Comparison of ENCODE assay signal across 15 cellular contexts in the genomic region with DNA sequence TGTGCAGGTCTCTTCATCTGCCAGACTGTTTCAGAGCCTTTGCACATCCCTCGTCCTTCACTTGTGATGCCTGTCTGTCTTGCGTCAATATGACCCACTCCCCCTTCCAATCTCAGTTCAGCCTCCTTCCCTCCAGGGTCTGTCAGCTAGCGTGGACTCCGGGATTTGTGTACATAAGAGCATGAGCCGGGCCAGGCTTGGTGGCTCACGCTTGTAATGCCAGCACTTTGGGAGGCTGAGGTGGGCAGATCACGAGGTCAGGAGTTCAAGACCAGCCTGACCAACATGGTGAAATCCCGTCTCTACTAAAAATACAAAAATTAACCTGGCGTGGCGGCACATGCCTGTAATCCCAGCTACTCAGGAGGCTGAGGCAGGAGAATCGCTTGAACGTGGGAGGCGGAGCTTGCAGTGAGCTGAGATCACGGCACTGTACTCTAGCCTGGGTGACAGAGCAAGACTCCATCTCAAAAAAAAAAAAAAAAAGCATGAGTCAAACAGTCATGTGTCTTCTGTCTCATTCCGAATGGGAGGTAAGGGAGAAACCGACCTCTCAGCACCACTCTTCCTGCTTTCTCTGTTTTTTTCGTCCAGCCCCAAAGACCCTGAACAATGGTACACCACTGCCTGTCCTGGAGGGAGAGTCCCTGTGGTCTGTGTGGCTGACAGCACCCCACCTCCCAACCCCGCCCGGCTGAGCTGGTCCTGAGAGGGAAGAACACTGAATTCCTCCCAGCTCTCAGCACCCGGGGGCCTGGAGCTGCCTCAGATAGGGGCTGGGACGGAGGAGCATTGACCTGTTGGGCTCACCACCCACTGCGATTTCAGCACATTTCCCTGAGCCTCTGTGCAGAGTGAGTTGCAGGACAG. TPM values are rescaled to one million over a fixed set of nuclear protein-coding genes. Genes with fewer than 3 reads are reported as not detected.
A peak's percentile ranks its signal among the peaks of the same experiment; 100 is the strongest.
DNase-seq lines count a peak whose midpoint lies in the region; ATAC-seq, FAIRE-seq and TF ChIP-seq lines count a peak whose summit lies in the region.
"Had no signal": no experiment of that assay in that cellular context is flagged by ENCODE, and none has a peak within 500 bp of the region (broad histone marks: within the 10 kb centered on the region; RNA-seq: fewer than 3 reads in every experiment).

No MANE protein-coding gene starts in this region.

- no peaks in the 10 kb centered on the region for H3K27me3 Mint-ChIP-seq in activated naive CD8-positive, alpha-beta T cell treated with anti-CD3 and anti-CD28 coated beads, Interleukin-2, amount 50 U/mL, for 24 hours

- TF ChIP-seq POLR2A in HepG2 (IDR thresholded peaks at IDR 0.05; ENCODE audit: insufficient read depth in 1 of 2, low read depth in 2 of 2, low read length in 2 of 2), result no peak

- H3K27ac Mint-ChIP-seq in activated naive CD8-positive, alpha-beta T cell treated with anti-CD3 and anti-CD28 coated beads, Interleukin-2, amount 50 U/mL, for 24 hours, result peak overlapping the region; percentile 79

- no peak for TF ChIP-seq CTCF in liver (IDR thresholded peaks at IDR 0.05; ENCODE audit: low read depth, low read length, missing input control)
- no peak for TF ChIP-seq CTCF in HepG2 (CRISPR knock-in tag; IDR thresholded peaks at IDR 0.05)
- no peak for TF ChIP-seq CTCF in lower lobe of right lung (IDR thresholded peaks at IDR 0.05)
- TF ChIP-seq CTCF in ascending aorta (IDR thresholded peaks at IDR 0.05), result no peak

- no peak overlapping the region for H2AFZ ChIP-seq in HepG2 (ENCODE audit: low read length)

- no TSS peak for BruUV-seq in HepG2 (replicated peaks; lab: Mats Ljungman, UMichigan)

- no peak overlapping the region for H3K4me2 ChIP-seq in HepG2 (ENCODE audit: low read depth, low read length)
- H3K4me2 ChIP-seq: KMS-11 had no signal

- H3K36me3 Mint-ChIP-seq in activated naive CD8-positive, alpha-beta T cell treated with anti-CD3 and anti-CD28 coated beads, Interleukin-2, amount 50 U/mL, for 24 hours (ENCODE audit: low read depth), result no peaks in the 10 kb centered on the region

- H3K27me3 ChIP-seq in liver (ENCODE audit: control insufficient read depth in 4 of 4, insufficient read depth in 4 of 4, low read length in 3 of 4) (no peaks in the 10 kb centered on the region), HepG2 (ENCODE audit: control insufficient read depth in 1 of 2, insufficient read depth in 2 of 2, low read length in 2 of 2) (peaks cover 4 to 47% of the 10 kb centered on the region in 2 experiments; a peak in 4 of 5 replicates), lower lobe of right lung (ENCODE audit: low read depth) (no peaks in the 10 kb centered on the region), ascending aorta (no peaks in the 10 kb centered on the region)

- H3K4me3 Mint-ChIP-seq in activated naive CD8-positive, alpha-beta T cell treated with anti-CD3 and anti-CD28 coated beads, Interleukin-2, amount 50 U/mL, for 24 hours, result peak overlapping the region; percentile 14

- no peaks in the 10 kb centered on the region for H4K20me1 ChIP-seq in HepG2 (ENCODE audit: insufficient read depth, low read length)

- H3K4me1 ChIP-seq in liver (ENCODE audit: control insufficient read depth in 4 of 4, insufficient read depth in 4 of 4, low read length in 3 of 4), result peaks cover 0 to 14% (median 3%) of the 10 kb centered on the region in 4 donors
- no peaks in the 10 kb centered on the region for H3K4me1 ChIP-seq in HepG2 (ENCODE audit: insufficient read depth, low read length)
- peaks cover 19% of the 10 kb centered on the region for H3K4me1 ChIP-seq in lower lobe of right lung
- no peaks in the 10 kb centered on the region for H3K4me1 ChIP-seq in ascending aorta
- H3K4me1 ChIP-seq: SJCRH30 had no signal

- CTCF ChIA-PET in HepG2 (lab: Yijun Ruan, JAX; ENCODE audit: low intra/inter-chr PET ratio, low total read pairs), result no interaction called here

- DNase-seq in HepG2 (ENCODE audit: low spot score) (no peak), lower lobe of right lung (peak; percentile 52), ascending aorta (ENCODE audit: low spot score in 2 of 2) (no peak), dedifferentiated amniotic fluid mesenchymal stem cell (ENCODE audit: extremely low spot score) (no peak)
- DNase-seq in activated naive CD8-positive, alpha-beta T cell treated with anti-CD3 and anti-CD28 coated beads, Interleukin-2, amount 50 U/mL, for 24 hours, result no peak
- DNase-seq: central memory CD4-positive, alpha-beta T cell; NCI-H446; SJCRH30 had no signal

- in situ Hi-C loops in HepG2 (cut with HindIII; ENCODE audit: extremely low pct_ligation_motif_present, low pct_unique_long_range_greater_than_20kb), result no loop called here

- peak overlapping the region; percentile 58 to 69 for H3K27ac ChIP-seq in liver (ENCODE audit: low read depth in 1 of 2, low read length in 2 of 2)
- no peak overlapping the region for H3K27ac ChIP-seq in HepG2 (ENCODE audit: extremely low read length, insufficient read depth, low read length)
- H3K27ac ChIP-seq in lower lobe of right lung, result peak overlapping the region; percentile 80
- H3K27ac ChIP-seq in ascending aorta, result peak overlapping the region in 1 of 2 donors; percentile 6
- H3K27ac ChIP-seq: C4-2B, KMS-11, SJCRH30 had no signal

- H3K79me2 ChIP-seq in HepG2 (ENCODE audit: insufficient read depth, low read length), result no peaks in the 10 kb centered on the region

- no peak for FAIRE-seq in HepG2 (lab: Jason Lieb, UNC)
- FAIRE-seq: frontal cortex had no signal

- intact Hi-C loops in HepG2 (cut with micrococcal nuclease; ENCODE audit: unreplicated experiment) (no loop called here), lower lobe of right lung (cut with DNase I) (no loop called here), ascending aorta (cut with DNase I) (no loop called here)

- WGBS in liver, result 63% methylated on average over 22 of the region's 22 CpGs
- WGBS in HepG2 (ENCODE audit: low lambda C conversion rate), result 12% methylated on average over 21 of the region's 22 CpGs

- ATAC-seq in HepG2 (no peak), lower lobe of right lung (peak in 1 of 2 donors; percentile 41), GM21390 (IDR thresholded peaks at IDR 0.05; ENCODE audit: unreplicated experiment) (no peak), GM18520 (IDR thresholded peaks at IDR 0.05; ENCODE audit: unreplicated experiment) (no peak)
- ATAC-seq in activated naive CD8-positive, alpha-beta T cell treated with anti-CD3 and anti-CD28 coated beads, Interleukin-2, amount 50 U/mL, for 24 hours, result peak; percentile 20

- H3K9ac ChIP-seq in liver (ENCODE audit: low read depth in 1 of 2, low read length in 2 of 2) (no peak overlapping the region), HepG2 (ENCODE audit: insufficient read depth, low read depth, low read length) (no peak overlapping the region)
- H3K9ac ChIP-seq: KMS-11 had no signal

- no peaks in the 10 kb centered on the region for H3K36me3 ChIP-seq in liver (ENCODE audit: control insufficient read depth in 4 of 4, insufficient read depth in 3 of 4, low read depth in 1 of 4, low read length in 3 of 4)
- no peaks in the 10 kb centered on the region for H3K36me3 ChIP-seq in HepG2 (replicated peaks in 1 of 2; ENCODE audit: control insufficient read depth in 1 of 2, insufficient read depth in 2 of 2, low read length in 2 of 2)
- no peaks in the 10 kb centered on the region for H3K36me3 ChIP-seq in lower lobe of right lung
- no peaks in the 10 kb centered on the region for H3K36me3 ChIP-seq in ascending aorta
- H3K36me3 ChIP-seq: SJCRH30 had no signal

- TF ChIP-seq EP300 in HepG2 (IDR thresholded peaks at IDR 0.05; ENCODE audit: low read depth in 2 of 2, low read length in 2 of 2) (no peak), HepG2 (CRISPR knock-in tag; IDR thresholded peaks at IDR 0.05; ENCODE audit: borderline replicate concordance) (no peak)

- H3K9me3 ChIP-seq in liver (ENCODE audit: control insufficient read depth in 4 of 4, low read length in 3 of 4) (no peaks in the 10 kb centered on the region), HepG2 (ENCODE audit: low read length) (no peaks in the 10 kb centered on the region), lower lobe of right lung (no peaks in the 10 kb centered on the region), ascending aorta (no peaks in the 10 kb centered on the region)
- H3K9me3 ChIP-seq: SJCRH30 had no signal

- no peaks in the 10 kb centered on the region for H3K9me3 Mint-ChIP-seq in activated naive CD8-positive, alpha-beta T cell treated with anti-CD3 and anti-CD28 coated beads, Interleukin-2, amount 50 U/mL, for 24 hours

- no peak overlapping the region for H3K4me3 ChIP-seq in liver (ENCODE audit: low read depth in 1 of 3, low read length in 3 of 3)
- H3K4me3 ChIP-seq in HepG2 (replicated peaks in 1 of 3; ENCODE audit: insufficient read depth in 1 of 3, low read depth in 2 of 3, low read length in 3 of 3), result no peak overlapping the region
- peak overlapping the region; percentile 27 for H3K4me3 ChIP-seq in lower lobe of right lung
- no peak overlapping the region for H3K4me3 ChIP-seq in ascending aorta
- H3K4me3 ChIP-seq: SJCRH30 had no signal

- TF ChIP-seq RAD21 in liver (IDR thresholded peaks at IDR 0.05) (no peak), HepG2 (CRISPR knock-in tag; IDR thresholded peaks at IDR 0.05) (no peak)

- POLR2A ChIA-PET in HepG2 (lab: Yijun Ruan, JAX), result no interaction called here

- peaks cover 57% of the 10 kb centered on the region for H3K4me1 Mint-ChIP-seq in activated naive CD8-positive, alpha-beta T cell treated with anti-CD3 and anti-CD28 coated beads, Interleukin-2, amount 50 U/mL, for 24 hours

RNA-seq across cellular contexts. Expression of a gene that starts 2.4 kb away (rescaled TPM):
- total RNA-seq in liver (1 to 10 TPM; 4.8 to 5.4 TPM), HepG2 (2016; rRNA removed; fragmentation: Illumina TruSeq; extraction: Trizol) (not detected in 2 replicates), lower lobe of right lung (24.8 TPM), ascending aorta (0.85 TPM)
- polyA plus RNA-seq in liver (1 to 10 TPM; 3.0 to 4.1 TPM), HepG2 (2011; rRNA removed) (not detected in 2 replicates)
- not detected in 2 replicates for total RNA-seq in HepG2 (2016; cell fraction: cytosol; rRNA removed; fragmentation: Illumina TruSeq; extraction: Trizol; ENCODE audit: low read depth)
- not detected in 2 replicates for total RNA-seq in HepG2 (2016; cell fraction: insoluble cytoplasmic fraction; rRNA removed; fragmentation: Illumina TruSeq; extraction: Trizol)
- not detected in 2 replicates for total RNA-seq in HepG2 (2016; cell fraction: membrane; rRNA removed; fragmentation: Illumina TruSeq; extraction: Trizol)
- total RNA-seq in HepG2 (2016; cell fraction: nucleus; rRNA removed; fragmentation: Illumina TruSeq; extraction: Trizol), result not detected in 2 replicates
- polyA plus RNA-seq in HepG2 (2011; cell fraction: cytosol; rRNA removed), result not detected in 2 replicates
- polyA plus RNA-seq in HepG2 (2011; cell fraction: nucleus; rRNA removed), result 0.14 TPM in 1 of 2 replicates, not detected in the other
- polyA plus RNA-seq in HepG2 (2012), result not detected in 2 replicates
- polyA plus RNA-seq in HepG2 (2016; cell fraction: cytosol; fragmentation: Illumina TruSeq; extraction: Trizol; ENCODE audit: low read depth), result not detected in 2 replicates
- not detected in 2 replicates for polyA plus RNA-seq in HepG2 (2016; cell fraction: insoluble cytoplasmic fraction; fragmentation: Illumina TruSeq; extraction: Trizol; ENCODE audit: low read depth)
- polyA plus RNA-seq in HepG2 (2016; cell fraction: membrane; fragmentation: Illumina TruSeq; extraction: Trizol; ENCODE audit: low read depth), result not detected in 2 replicates
- not detected in 2 replicates for polyA plus RNA-seq in HepG2 (2016; cell fraction: nucleus; fragmentation: Illumina TruSeq; extraction: Trizol; ENCODE audit: insufficient read depth, low read depth)
- polyA minus RNA-seq in HepG2 (2011; rRNA and poly(A)+ RNA removed; ENCODE audit: low replicate concordance), result not detected in 2 replicates
- not detected in 2 replicates for polyA minus RNA-seq in HepG2 (2011; cell fraction: cytosol; rRNA and poly(A)+ RNA removed)
- polyA minus RNA-seq in HepG2 (2011; cell fraction: nucleus; rRNA and poly(A)+ RNA removed), result not detected in 2 replicates
- total RNA-seq: SJCRH30 had no signal

RNA-seq across cellular contexts. Expression of a gene that starts 14.1 kb away (rescaled TPM):
- 1 to 10 TPM; 3.4 to 3.7 TPM for total RNA-seq in liver
- polyA plus RNA-seq in liver, result 1 to 10 TPM in 1 of 2 donors, under 1 TPM in 1; 0.19 to 1.6 TPM
- 1.9 and 2.9 TPM in 2 replicates for total RNA-seq in HepG2 (2016; rRNA removed; fragmentation: Illumina TruSeq; extraction: Trizol)
- total RNA-seq in HepG2 (2016; cell fraction: cytosol; rRNA removed; fragmentation: Illumina TruSeq; extraction: Trizol; ENCODE audit: low read depth), result 0.71 and 1.1 TPM in 2 replicates
- total RNA-seq in HepG2 (2016; cell fraction: insoluble cytoplasmic fraction; rRNA removed; fragmentation: Illumina TruSeq; extraction: Trizol), result 1.9 and 2.5 TPM in 2 replicates
- 0.90 and 1.3 TPM in 2 replicates for total RNA-seq in HepG2 (2016; cell fraction: membrane; rRNA removed; fragmentation: Illumina TruSeq; extraction: Trizol)
- total RNA-seq in HepG2 (2016; cell fraction: nucleus; rRNA removed; fragmentation: Illumina TruSeq; extraction: Trizol), result 1.1 and 1.2 TPM in 2 replicates
- polyA plus RNA-seq in HepG2 (2011; rRNA removed), result 1.9 and 2.5 TPM in 2 replicates
- polyA plus RNA-seq in HepG2 (2011; cell fraction: cytosol; rRNA removed), result 2.2 and 4.4 TPM in 2 replicates
- 3.9 and 5.1 TPM in 2 replicates for polyA plus RNA-seq in HepG2 (2011; cell fraction: nucleus; rRNA removed)
- 1.4 and 1.7 TPM in 2 replicates for polyA plus RNA-seq in HepG2 (2012)
- 0.35 and 0.53 TPM in 2 replicates for polyA plus RNA-seq in HepG2 (2016; cell fraction: cytosol; fragmentation: Illumina TruSeq; extraction: Trizol; ENCODE audit: low read depth)
- polyA plus RNA-seq in HepG2 (2016; cell fraction: insoluble cytoplasmic fraction; fragmentation: Illumina TruSeq; extraction: Trizol; ENCODE audit: low read depth), result 1.9 and 2.1 TPM in 2 replicates
- 0.50 and 0.55 TPM in 2 replicates for polyA plus RNA-seq in HepG2 (2016; cell fraction: membrane; fragmentation: Illumina TruSeq; extraction: Trizol; ENCODE audit: low read depth)
- 1.6 and 2.2 TPM in 2 replicates for polyA plus RNA-seq in HepG2 (2016; cell fraction: nucleus; fragmentation: Illumina TruSeq; extraction: Trizol; ENCODE audit: insufficient read depth, low read depth)
- 3.8 and 8.1 TPM in 2 replicates for polyA minus RNA-seq in HepG2 (2011; rRNA and poly(A)+ RNA removed; ENCODE audit: low replicate concordance)
- 3.1 and 3.4 TPM in 2 replicates for polyA minus RNA-seq in HepG2 (2011; cell fraction: cytosol; rRNA and poly(A)+ RNA removed)
- polyA minus RNA-seq in HepG2 (2011; cell fraction: nucleus; rRNA and poly(A)+ RNA removed), result 2.7 and 3.6 TPM in 2 replicates
- total RNA-seq in lower lobe of right lung, result 8.3 TPM
- total RNA-seq in ascending aorta, result 8.9 TPM

RNA-seq across cellular contexts. Expression of a gene that starts 19.8 kb away (rescaled TPM):
- total RNA-seq in liver (1 to 10 TPM; 3.2 to 4.7 TPM), HepG2 (2016; rRNA removed; fragmentation: Illumina TruSeq; extraction: Trizol) (not detected in 2 replicates), lower lobe of right lung (10.0 TPM), ascending aorta (4.8 TPM)
- polyA plus RNA-seq in liver (1 to 10 TPM; 2.7 to 4.8 TPM), HepG2 (2011; rRNA removed) (0.17 TPM in 1 of 2 replicates, not detected in the other)
- total RNA-seq in HepG2 (2016; cell fraction: cytosol; rRNA removed; fragmentation: Illumina TruSeq; extraction: Trizol; ENCODE audit: low read depth), result not detected in 2 replicates
- not detected in 2 replicates for total RNA-seq in HepG2 (2016; cell fraction: insoluble cytoplasmic fraction; rRNA removed; fragmentation: Illumina TruSeq; extraction: Trizol)
- total RNA-seq in HepG2 (2016; cell fraction: membrane; rRNA removed; fragmentation: Illumina TruSeq; extraction: Trizol), result not detected in 2 replicates
- total RNA-seq in HepG2 (2016; cell fraction: nucleus; rRNA removed; fragmentation: Illumina TruSeq; extraction: Trizol), result not detected in 2 replicates
- polyA plus RNA-seq in HepG2 (2011; cell fraction: cytosol; rRNA removed), result 0.08 TPM in 1 of 2 replicates, not detected in the other
- not detected in 2 replicates for polyA plus RNA-seq in HepG2 (2011; cell fraction: nucleus; rRNA removed)
- not detected in 2 replicates for polyA plus RNA-seq in HepG2 (2012)
- polyA plus RNA-seq in HepG2 (2016; cell fraction: cytosol; fragmentation: Illumina TruSeq; extraction: Trizol; ENCODE audit: low read depth), result not detected in 2 replicates
- polyA plus RNA-seq in HepG2 (2016; cell fraction: insoluble cytoplasmic fraction; fragmentation: Illumina TruSeq; extraction: Trizol; ENCODE audit: low read depth), result not detected in 2 replicates
- not detected in 2 replicates for polyA plus RNA-seq in HepG2 (2016; cell fraction: membrane; fragmentation: Illumina TruSeq; extraction: Trizol; ENCODE audit: low read depth)
- polyA plus RNA-seq in HepG2 (2016; cell fraction: nucleus; fragmentation: Illumina TruSeq; extraction: Trizol; ENCODE audit: insufficient read depth, low read depth), result not detected in 2 replicates
- polyA minus RNA-seq in HepG2 (2011; rRNA and poly(A)+ RNA removed; ENCODE audit: low replicate concordance), result not detected in 2 replicates
- polyA minus RNA-seq in HepG2 (2011; cell fraction: cytosol; rRNA and poly(A)+ RNA removed), result not detected in 2 replicates
- polyA minus RNA-seq in HepG2 (2011; cell fraction: nucleus; rRNA and poly(A)+ RNA removed), result not detected in 2 replicates
- total RNA-seq: lung microvascular endothelial cell, SJCRH30 had no signal

RNA-seq across cellular contexts. Expression of a gene that starts 39.7 kb away (rescaled TPM):
- total RNA-seq in liver, result not detected
- polyA plus RNA-seq in liver, result under 1 TPM in 1 of 2 donors, not detected in 1; 0.06 TPM
- total RNA-seq in HepG2 (2016; rRNA removed; fragmentation: Illumina TruSeq; extraction: Trizol), result not detected in 2 replicates
- not detected in 2 replicates for total RNA-seq in HepG2 (2016; cell fraction: cytosol; rRNA removed; fragmentation: Illumina TruSeq; extraction: Trizol; ENCODE audit: low read depth)
- total RNA-seq in HepG2 (2016; cell fraction: insoluble cytoplasmic fraction; rRNA removed; fragmentation: Illumina TruSeq; extraction: Trizol), result not detected in 2 replicates
- not detected in 2 replicates for total RNA-seq in HepG2 (2016; cell fraction: membrane; rRNA removed; fragmentation: Illumina TruSeq; extraction: Trizol)
- total RNA-seq in HepG2 (2016; cell fraction: nucleus; rRNA removed; fragmentation: Illumina TruSeq; extraction: Trizol), result not detected in 2 replicates
- polyA plus RNA-seq in HepG2 (2011; rRNA removed), result not detected in 2 replicates
- not detected in 2 replicates for polyA plus RNA-seq in HepG2 (2011; cell fraction: cytosol; rRNA removed)
- 0.16 and 0.53 TPM in 2 replicates for polyA plus RNA-seq in HepG2 (2011; cell fraction: nucleus; rRNA removed)
- not detected in 2 replicates for polyA plus RNA-seq in HepG2 (2012)
- not detected in 2 replicates for polyA plus RNA-seq in HepG2 (2016; cell fraction: cytosol; fragmentation: Illumina TruSeq; extraction: Trizol; ENCODE audit: low read depth)
- polyA plus RNA-seq in HepG2 (2016; cell fraction: insoluble cytoplasmic fraction; fragmentation: Illumina TruSeq; extraction: Trizol; ENCODE audit: low read depth), result not detected in 2 replicates
- polyA plus RNA-seq in HepG2 (2016; cell fraction: membrane; fragmentation: Illumina TruSeq; extraction: Trizol; ENCODE audit: low read depth), result not detected in 2 replicates
- polyA plus RNA-seq in HepG2 (2016; cell fraction: nucleus; fragmentation: Illumina TruSeq; extraction: Trizol; ENCODE audit: insufficient read depth, low read depth), result not detected in 2 replicates
- 0.40 TPM in 1 of 2 replicates, not detected in the other for polyA minus RNA-seq in HepG2 (2011; rRNA and poly(A)+ RNA removed; ENCODE audit: low replicate concordance)
- not detected in 2 replicates for polyA minus RNA-seq in HepG2 (2011; cell fraction: cytosol; rRNA and poly(A)+ RNA removed)
- polyA minus RNA-seq in HepG2 (2011; cell fraction: nucleus; rRNA and poly(A)+ RNA removed), result not detected in 2 replicates
- 0.89 TPM for total RNA-seq in lower lobe of right lung
- not detected for total RNA-seq in ascending aorta
- total RNA-seq: frontal cortex, lung microvascular endothelial cell, SJCRH30 had no signal

RNA-seq across cellular contexts. Expression of a gene that starts 57.5 kb away (rescaled TPM):
- not detected for total RNA-seq in liver
- polyA plus RNA-seq in liver, result not detected
- total RNA-seq in HepG2 (2016; rRNA removed; fragmentation: Illumina TruSeq; extraction: Trizol), result not detected in 2 replicates
- not detected in 2 replicates for total RNA-seq in HepG2 (2016; cell fraction: cytosol; rRNA removed; fragmentation: Illumina TruSeq; extraction: Trizol; ENCODE audit: low read depth)
- not detected in 2 replicates for total RNA-seq in HepG2 (2016; cell fraction: insoluble cytoplasmic fraction; rRNA removed; fragmentation: Illumina TruSeq; extraction: Trizol)
- not detected in 2 replicates for total RNA-seq in HepG2 (2016; cell fraction: membrane; rRNA removed; fragmentation: Illumina TruSeq; extraction: Trizol)
- total RNA-seq in HepG2 (2016; cell fraction: nucleus; rRNA removed; fragmentation: Illumina TruSeq; extraction: Trizol), result not detected in 2 replicates
- polyA plus RNA-seq in HepG2 (2011; rRNA removed), result 0.09 TPM in 1 of 2 replicates, not detected in the other
- polyA plus RNA-seq in HepG2 (2011; cell fraction: cytosol; rRNA removed), result not detected in 2 replicates
- polyA plus RNA-seq in HepG2 (2011; cell fraction: nucleus; rRNA removed), result not detected in 2 replicates
- polyA plus RNA-seq in HepG2 (2012), result not detected in 2 replicates
- polyA plus RNA-seq in HepG2 (2016; cell fraction: cytosol; fragmentation: Illumina TruSeq; extraction: Trizol; ENCODE audit: low read depth), result not detected in 2 replicates
- polyA plus RNA-seq in HepG2 (2016; cell fraction: insoluble cytoplasmic fraction; fragmentation: Illumina TruSeq; extraction: Trizol; ENCODE audit: low read depth), result not detected in 2 replicates
- polyA plus RNA-seq in HepG2 (2016; cell fraction: membrane; fragmentation: Illumina TruSeq; extraction: Trizol; ENCODE audit: low read depth), result not detected in 2 replicates
- polyA plus RNA-seq in HepG2 (2016; cell fraction: nucleus; fragmentation: Illumina TruSeq; extraction: Trizol; ENCODE audit: insufficient read depth, low read depth), result not detected in 2 replicates
- not detected in 2 replicates for polyA minus RNA-seq in HepG2 (2011; rRNA and poly(A)+ RNA removed; ENCODE audit: low replicate concordance)
- not detected in 2 replicates for polyA minus RNA-seq in HepG2 (2011; cell fraction: cytosol; rRNA and poly(A)+ RNA removed)
- not detected in 2 replicates for polyA minus RNA-seq in HepG2 (2011; cell fraction: nucleus; rRNA and poly(A)+ RNA removed)
- total RNA-seq in lower lobe of right lung, result 0.56 TPM
- total RNA-seq in ascending aorta, result not detected
- total RNA-seq: frontal cortex, lung microvascular endothelial cell, SJCRH30 had no signal
